1 cellular context compared by ENCODE assay signal in genomic region chr15:90586948-90587347, GRCh38.
TF ChIP-seq lines count a peak whose summit lies in the region.

No MANE protein-coding gene starts in this region.

TF ChIP-seq in K562, 482 proteins besides CTCF, POLR2A, EP300 and RAD21:
- TF ChIP-seq CTBP1 (IDR thresholded peaks at IDR 0.05; ENCODE audit: borderline replicate concordance) (peak; percentile 61; the same call in 1 of the 2 replicates), STAT5A (IDR thresholded peaks at IDR 0.05; ENCODE audit: borderline replicate concordance, low read length) (no peak), CEBPG (CRISPR knock-in tag; IDR thresholded peaks at IDR 0.05) (peak; percentile 90), CEBPG (tag; conservative IDR thresholded peaks at IDR 0.05 in 1 of 2, IDR thresholded peaks at IDR 0.05 in 1 of 2) (peak in 1 of 2 experiments; percentile 83; a peak in 2 of 4 replicates), NCOA2 (IDR thresholded peaks at IDR 0.05; ENCODE audit: partially characterized antibody in 2 of 2) (no peak), ZEB2 (IDR thresholded peaks at IDR 0.05) (peak; percentile 68; the same call in 1 of the 2 replicates), SOX6 (IDR thresholded peaks at IDR 0.05) (0 out of 2 replicates have a peak, but pooled peaks have one; percentile 19), HOXB6 (CRISPR knock-in tag; IDR thresholded peaks at IDR 0.05; ENCODE audit: borderline replicate concordance) (peak; percentile 18; the same call in 1 of the 2 replicates), ZNF766 (CRISPR knock-in tag; conservative IDR thresholded peaks at IDR 0.05) (no peak), ARID1B (IDR thresholded peaks at IDR 0.05) (0 out of 2 replicates have a peak, but pooled peaks have one; percentile 8), TRIM24 (IDR thresholded peaks at IDR 0.05) (peak in 1 of 2 experiments; percentile 56; a peak in 1 of 4 replicates), CXXC5 (CRISPR knock-in tag; IDR thresholded peaks at IDR 0.05) (peak; percentile 43), TBL1XR1 (IDR thresholded peaks at IDR 0.05; ENCODE audit: low read length in 2 of 2) (no peak), ATF3 (IDR thresholded peaks at IDR 0.05) (peak; percentile 60; the same call in 1 of the 2 replicates), ATF3 (CRISPR knock-in tag; conservative IDR thresholded peaks at IDR 0.05) (no peak), PHF20 (IDR thresholded peaks at IDR 0.05; ENCODE audit: partially characterized antibody) (no peak), ZNF175 (CRISPR knock-in tag; IDR thresholded peaks at IDR 0.05; ENCODE audit: low read depth) (peak; percentile 50; the same call in 1 of the 2 replicates), ZBTB2 (IDR thresholded peaks at IDR 0.05) (no peak)
- TF ChIP-seq, protein P1, sequence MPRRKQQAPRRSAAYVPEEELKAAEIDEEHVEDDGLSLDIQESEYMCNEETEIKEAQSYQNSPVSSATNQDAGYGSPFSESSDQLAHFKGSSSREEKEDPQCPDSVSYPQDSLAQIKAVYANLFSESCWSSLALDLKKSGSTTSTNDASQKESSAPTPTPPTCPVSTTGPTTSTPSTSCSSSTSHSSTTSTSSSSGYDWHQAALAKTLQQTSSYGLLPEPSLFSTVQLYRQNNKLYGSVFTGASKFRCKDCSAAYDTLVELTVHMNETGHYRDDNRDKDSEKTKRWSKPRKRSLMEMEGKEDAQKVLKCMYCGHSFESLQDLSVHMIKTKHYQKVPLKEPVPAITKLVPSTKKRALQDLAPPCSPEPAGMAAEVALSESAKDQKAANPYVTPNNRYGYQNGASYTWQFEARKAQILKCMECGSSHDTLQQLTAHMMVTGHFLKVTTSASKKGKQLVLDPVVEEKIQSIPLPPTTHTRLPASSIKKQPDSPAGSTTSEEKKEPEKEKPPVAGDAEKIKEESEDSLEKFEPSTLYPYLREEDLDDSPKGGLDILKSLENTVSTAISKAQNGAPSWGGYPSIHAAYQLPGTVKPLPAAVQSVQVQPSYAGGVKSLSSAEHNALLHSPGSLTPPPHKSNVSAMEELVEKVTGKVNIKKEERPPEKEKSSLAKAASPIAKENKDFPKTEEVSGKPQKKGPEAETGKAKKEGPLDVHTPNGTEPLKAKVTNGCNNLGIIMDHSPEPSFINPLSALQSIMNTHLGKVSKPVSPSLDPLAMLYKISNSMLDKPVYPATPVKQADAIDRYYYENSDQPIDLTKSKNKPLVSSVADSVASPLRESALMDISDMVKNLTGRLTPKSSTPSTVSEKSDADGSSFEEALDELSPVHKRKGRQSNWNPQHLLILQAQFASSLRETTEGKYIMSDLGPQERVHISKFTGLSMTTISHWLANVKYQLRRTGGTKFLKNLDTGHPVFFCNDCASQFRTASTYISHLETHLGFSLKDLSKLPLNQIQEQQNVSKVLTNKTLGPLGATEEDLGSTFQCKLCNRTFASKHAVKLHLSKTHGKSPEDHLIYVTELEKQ (CRISPR knock-in tag; IDR thresholded peaks at IDR 0.05) = no peak
